10 cellular contexts compared by ENCODE assay signal in genomic region chr1:42730988-42731387, GRCh38. TPM values are rescaled to one million over a fixed set of nuclear protein-coding genes. Genes with fewer than 3 reads are reported as not detected.
DNase-seq lines count a peak whose midpoint lies in the region; ATAC-seq, FAIRE-seq and TF ChIP-seq lines count a peak whose summit lies in the region.
"Had no signal": no experiment of that assay in that cellular context is flagged by ENCODE, and none has a peak within 500 bp of the region (broad histone marks: within the 10 kb centered on the region; RNA-seq: fewer than 3 reads in every experiment).

No MANE protein-coding gene starts in this region.

- H3K9me3 ChIP-seq in prostate gland = no peaks in the 10 kb centered on the region

- H3K27ac ChIP-seq in prostate gland = no peak overlapping the region

- no peak overlapping the region for H3K27ac Mint-ChIP-seq in activated T-helper 17 cell treated with anti-CD3 and anti-CD28 coated beads, Interleukin-2, amount 50 U/mL, for 72 hours
- H3K27ac Mint-ChIP-seq: progenitor cell of endocrine pancreas had no signal

- no peak overlapping the region for H3K4me3 ChIP-seq in prostate gland

- no peak for TF ChIP-seq CTCF in prostate gland (IDR thresholded peaks at IDR 0.05)

- WGBS in prostate gland = 74% methylated on average over 4 of the region's 4 CpGs

- no peaks in the 10 kb centered on the region for H3K4me1 ChIP-seq in prostate gland (replicated peaks)

- no peaks in the 10 kb centered on the region for H3K36me3 Mint-ChIP-seq in activated T-helper 17 cell treated with anti-CD3 and anti-CD28 coated beads, Interleukin-2, amount 50 U/mL, for 72 hours (ENCODE audit: low read depth)

- no peak for TF ChIP-seq POLR2A in GM12891 (IDR thresholded peaks at IDR 0.05; ENCODE audit: low read depth, low read length)
- TF ChIP-seq POLR2A in prostate gland (IDR thresholded peaks at IDR 0.05) = no peak

- no peaks in the 10 kb centered on the region for H3K4me1 Mint-ChIP-seq in activated T-helper 17 cell treated with anti-CD3 and anti-CD28 coated beads, Interleukin-2, amount 50 U/mL, for 72 hours

- no peaks in the 10 kb centered on the region for H3K36me3 ChIP-seq in prostate gland

- peak; percentile 41 for FAIRE-seq in GM12891 (lab: Jason Lieb, UNC)

- H3K9me3 Mint-ChIP-seq in activated T-helper 17 cell treated with anti-CD3 and anti-CD28 coated beads, Interleukin-2, amount 50 U/mL, for 72 hours = no peaks in the 10 kb centered on the region

- peak; percentile 88 for ATAC-seq in activated T-helper 17 cell treated with anti-CD3 and anti-CD28 coated beads, Interleukin-2, amount 50 U/mL, for 72 hours (replicated peaks)
- ATAC-seq in GM19324 (IDR thresholded peaks at IDR 0.05; ENCODE audit: low FRiP score, unreplicated experiment) = no peak

- no peaks in the 10 kb centered on the region for H3K27me3 Mint-ChIP-seq in activated T-helper 17 cell treated with anti-CD3 and anti-CD28 coated beads, Interleukin-2, amount 50 U/mL, for 72 hours
- H3K27me3 Mint-ChIP-seq: progenitor cell of endocrine pancreas had no signal

- DNase-seq in GM12891 (ENCODE audit: insufficient read length, low spot score) = no peak
- peak; percentile 87 for DNase-seq in NCI-H748 treated with DMSO at 0.1 percent for 48 hours (lab: John Stamatoyannopoulos, UW)
- DNase-seq in stimulated activated CD4-positive, alpha-beta T cell treated with anti-CD3 and anti-CD28 coated beads, Interleukin-2, amount 100 ng/mL, for 24 hours = peak; percentile 62 to 72
- DNase-seq in amniotic stem cell (lab: John Stamatoyannopoulos, UW) = no peak
- DNase-seq in NCI-H1092 treated with DMSO at 0.1 percent for 48 hours (lab: John Stamatoyannopoulos, UW) = no peak
- no peak for DNase-seq in prostate gland (ENCODE audit: low spot score)
- DNase-seq: T-helper 9 cell had no signal

- H3K27me3 ChIP-seq in prostate gland (replicated peaks; ENCODE audit: insufficient read depth) = no peaks in the 10 kb centered on the region

- intact Hi-C loops in prostate gland (cut with DNase I) = no loop called here

- no peak overlapping the region for H3K4me3 Mint-ChIP-seq in activated T-helper 17 cell treated with anti-CD3 and anti-CD28 coated beads, Interleukin-2, amount 50 U/mL, for 72 hours

TF ChIP-seq in GM12891, 5 proteins besides CTCF, POLR2A, EP300 and RAD21:
- TF ChIP-seq POLR2AphosphoS5 (IDR thresholded peaks at IDR 0.05; ENCODE audit: low read depth, low read length) = no peak
- TF ChIP-seq PAX5 (IDR thresholded peaks at IDR 0.05; ENCODE audit: insufficient read depth, low read length, severe bottlenecking) = no peak
- no peak for TF ChIP-seq SPI1 (IDR thresholded peaks at IDR 0.05; ENCODE audit: low read depth, low read length)
- TF ChIP-seq TAF1 (IDR thresholded peaks at IDR 0.05; ENCODE audit: low read depth, low read length) = no peak
- TF ChIP-seq POU2F2 (IDR thresholded peaks at IDR 0.05; ENCODE audit: low read depth, low read length) = 0 out of 2 replicates have a peak, but pooled peaks have one; percentile 10
TF ChIP-seq in GM12891: peak in this region for 1.

RNA-seq across cellular contexts. Expression of gene CLDN19, which starts 9.0 kb away (rescaled TPM):
- not detected for polyA plus RNA-seq in GM12891 (2012; ENCODE audit: low read depth, missing spikeins)
- not detected for total RNA-seq in activated T-helper 17 cell treated with anti-CD3 and anti-CD28 coated beads, Interleukin-2, amount 50 U/mL, for 72 hours
- 1 to 10 TPM; 1.1 to 1.5 TPM for total RNA-seq in prostate gland

RNA-seq across cellular contexts. Expression of gene P3H1, which starts 35.8 kb away (rescaled TPM):
- polyA plus RNA-seq in GM12891 (2012; ENCODE audit: low read depth, missing spikeins) = 16.2 TPM
- 10 to 100 TPM; 24.5 to 33.4 TPM for total RNA-seq in activated T-helper 17 cell treated with anti-CD3 and anti-CD28 coated beads, Interleukin-2, amount 50 U/mL, for 72 hours
- 10 to 100 TPM; 21.0 to 52.1 TPM for total RNA-seq in prostate gland

RNA-seq across cellular contexts. Expression of gene C1orf50, which starts 36.1 kb away (rescaled TPM):
- polyA plus RNA-seq in GM12891 (2012; ENCODE audit: low read depth, missing spikeins) = 3.5 TPM
- total RNA-seq in activated T-helper 17 cell treated with anti-CD3 and anti-CD28 coated beads, Interleukin-2, amount 50 U/mL, for 72 hours = 10 to 100 TPM in 1 of 2 donors, 1 to 10 TPM in 1; 6.5 to 10.7 TPM
- total RNA-seq in prostate gland = 1 to 10 TPM; 3.3 to 3.6 TPM

RNA-seq across cellular contexts. Expression of gene YBX1, which starts 48.8 kb away (rescaled TPM):
- polyA plus RNA-seq in GM12891 (2012; ENCODE audit: low read depth, missing spikeins) = 692 TPM
- 100 to 1,000 TPM; 501 to 981 TPM for total RNA-seq in activated T-helper 17 cell treated with anti-CD3 and anti-CD28 coated beads, Interleukin-2, amount 50 U/mL, for 72 hours
- 100 to 1,000 TPM; 325 to 406 TPM for total RNA-seq in prostate gland

RNA-seq across cellular contexts. Expression of gene TMEM269, which starts 53.8 kb away (rescaled TPM):
- polyA plus RNA-seq in GM12891 (2012; ENCODE audit: low read depth, missing spikeins) = 0.05 TPM
- total RNA-seq in activated T-helper 17 cell treated with anti-CD3 and anti-CD28 coated beads, Interleukin-2, amount 50 U/mL, for 72 hours = 1 to 10 TPM in 1 of 2 donors, under 1 TPM in 1; 0.15 to 2.8 TPM
- under 1 TPM; 0.14 to 0.62 TPM for total RNA-seq in prostate gland

Comparison
In these comparisons a context has a peak if more than half of its experiments do, and no peak if none do; other contexts are left out.
1. DNase-seq: peak in NCI-H748 treated with DMSO at 0.1 percent for 48 hours (single experiment) and stimulated activated CD4-positive, alpha-beta T cell treated with anti-CD3 and anti-CD28 coated beads, Interleukin-2, amount 100 ng/mL, for 24 hours (2 of 2); none in GM12891 (single experiment), amniotic stem cell (single experiment), NCI-H1092 treated with DMSO at 0.1 percent for 48 hours (single experiment) and prostate gland (single experiment).